29 cellular contexts compared by ENCODE assay signal in genomic region chr6:153780011-153780410, GRCh38.
"Had no signal": no experiment of that assay in that cellular context is flagged by ENCODE, and none has a peak within 500 bp of the region (broad histone marks: within the 10 kb centered on the region; RNA-seq: fewer than 3 reads in every experiment).

No MANE protein-coding gene starts in this region.

- H3K4me3 Mint-ChIP-seq: stimulated activated effector memory CD8-positive, alpha-beta T cell treated with anti-CD3 and anti-CD28 coated beads, Interleukin-12 subunit alpha, Interleukin-12 subunit beta, amount 100 ng/mL, for 72 hours; stimulated activated memory B cell treated with anti-CD40 and anti-IgM and Interleukin-4, amounts not matched to agents 10 μg/mL and 1 μg/mL and 100 μg/mL, for 72 hours; stimulated activated naive B cell treated with anti-CD40 and anti-IgM and Interleukin-4, amounts not matched to agents 10 μg/mL and 1 μg/mL and 100 μg/mL, for 72 hours; stimulated activated naive CD8-positive, alpha-beta T cell treated with anti-CD3 and anti-CD28 coated beads, Interleukin-15, amount 100 ng/mL, for 72 hours; stimulated activated naive CD8-positive, alpha-beta T cell treated with anti-CD3 and anti-CD28 coated beads, Interleukin-15, Interleukin-2, amounts not matched to agents 100 ng/mL and 50 ng/mL, for 24 hours; type B pancreatic cell had no signal

- H3K9me3 ChIP-seq: suprapubic skin, testis, thoracic aorta, thyroid gland, tibial artery, tibial nerve, transverse colon, upper lobe of right lung, uterus, vagina had no signal

- H3K27ac Mint-ChIP-seq: stimulated activated effector memory CD8-positive, alpha-beta T cell treated with anti-CD3 and anti-CD28 coated beads, Interleukin-12 subunit alpha, Interleukin-12 subunit beta, amount 100 ng/mL, for 72 hours; stimulated activated memory B cell treated with anti-CD40 and anti-IgM and Interleukin-4, amounts not matched to agents 10 μg/mL and 1 μg/mL and 100 μg/mL, for 72 hours; stimulated activated naive B cell treated with anti-CD40 and anti-IgM and Interleukin-4, amounts not matched to agents 10 μg/mL and 1 μg/mL and 100 μg/mL, for 72 hours; stimulated activated naive CD8-positive, alpha-beta T cell treated with anti-CD3 and anti-CD28 coated beads, Interleukin-15, amount 100 ng/mL, for 72 hours; stimulated activated naive CD8-positive, alpha-beta T cell treated with anti-CD3 and anti-CD28 coated beads, Interleukin-15, Interleukin-2, amounts not matched to agents 100 ng/mL and 50 ng/mL, for 24 hours; type B pancreatic cell had no signal

- H3K36me3 ChIP-seq: stomach, suprapubic skin, thoracic aorta, thyroid gland, tibial artery, tibial nerve, transverse colon, upper lobe of left lung, upper lobe of right lung, uterus, vagina had no signal

- ATAC-seq: stimulated activated effector memory CD8-positive, alpha-beta T cell treated with anti-CD3 and anti-CD28 coated beads, Interleukin-12 subunit alpha, Interleukin-12 subunit beta, amount 100 ng/mL, for 72 hours; stimulated activated memory B cell treated with anti-CD40 and anti-IgM and Interleukin-4, amounts not matched to agents 10 μg/mL and 1 μg/mL and 100 μg/mL, for 72 hours; stimulated activated naive B cell treated with anti-CD40 and anti-IgM and Interleukin-4, amounts not matched to agents 10 μg/mL and 1 μg/mL and 100 μg/mL, for 72 hours; stimulated activated naive CD8-positive, alpha-beta T cell treated with anti-CD3 and anti-CD28 coated beads, Interleukin-15, amount 100 ng/mL, for 72 hours; stimulated activated naive CD8-positive, alpha-beta T cell treated with anti-CD3 and anti-CD28 coated beads, Interleukin-15, Interleukin-2, amounts not matched to agents 100 U/mL and 50 U/mL, for 24 hours; upper lobe of right lung had no signal

- H3K27me3 Mint-ChIP-seq: stimulated activated memory B cell treated with anti-CD40 and anti-IgM and Interleukin-4, amounts not matched to agents 10 μg/mL and 1 μg/mL and 100 μg/mL, for 72 hours; stimulated activated naive B cell treated with anti-CD40 and anti-IgM and Interleukin-4, amounts not matched to agents 10 μg/mL and 1 μg/mL and 100 μg/mL, for 72 hours; stimulated activated naive CD8-positive, alpha-beta T cell treated with anti-CD3 and anti-CD28 coated beads, Interleukin-15, amount 100 ng/mL, for 72 hours; stimulated activated naive CD8-positive, alpha-beta T cell treated with anti-CD3 and anti-CD28 coated beads, Interleukin-15, Interleukin-2, amounts not matched to agents 100 ng/mL and 50 ng/mL, for 24 hours had no signal

- H3K27me3 ChIP-seq: stomach, suprapubic skin, testis, thyroid gland, tibial artery, tibial nerve, transverse colon, upper lobe of left lung, upper lobe of right lung, uterus, vagina had no signal

- H3K4me1 Mint-ChIP-seq: stimulated activated effector memory CD8-positive, alpha-beta T cell treated with anti-CD3 and anti-CD28 coated beads, Interleukin-12 subunit alpha, Interleukin-12 subunit beta, amount 100 ng/mL, for 72 hours; stimulated activated memory B cell treated with anti-CD40 and anti-IgM and Interleukin-4, amounts not matched to agents 10 μg/mL and 1 μg/mL and 100 μg/mL, for 72 hours; stimulated activated naive B cell treated with anti-CD40 and anti-IgM and Interleukin-4, amounts not matched to agents 10 μg/mL and 1 μg/mL and 100 μg/mL, for 72 hours; stimulated activated naive CD8-positive, alpha-beta T cell treated with anti-CD3 and anti-CD28 coated beads, Interleukin-15, amount 100 ng/mL, for 72 hours had no signal

- H3K4me1 ChIP-seq: stomach, suprapubic skin, testis, thyroid gland, tibial nerve, transverse colon, upper lobe of left lung, upper lobe of right lung, uterus, vagina had no signal

- H3K9me3 Mint-ChIP-seq: stimulated activated naive CD8-positive, alpha-beta T cell treated with anti-CD3 and anti-CD28 coated beads, Interleukin-15, Interleukin-2, amounts not matched to agents 100 ng/mL and 50 ng/mL, for 24 hours had no signal

- FAIRE-seq: urothelium cell line had no signal

- H3K4me3 ChIP-seq: stomach, suprapubic skin, testis, thoracic aorta, thyroid gland, tibial artery, tibial nerve, transverse colon, upper lobe of left lung, upper lobe of right lung, uterus, vagina had no signal

- H3K27ac ChIP-seq: stomach, suprapubic skin, testis, thoracic aorta, thyroid gland, tibial artery, tibial nerve, transverse colon, upper lobe of left lung, upper lobe of right lung, uterus, vagina had no signal

- DNase-seq: stimulated activated CD4-positive, alpha-beta T cell treated with anti-CD3 and anti-CD28 coated beads, Interleukin-2, amount 100 ng/mL, for 48 hours; stimulated activated CD4-positive, alpha-beta T cell treated with anti-CD3 and anti-CD28 coated beads, Interleukin-4, amount 100 ng/mL, for 1 hour; stimulated activated CD4-positive, alpha-beta T cell treated with anti-CD3 and anti-CD28 coated beads, Interleukin-4, amount 100 ng/mL, for 24 hours; stimulated activated CD4-positive, alpha-beta T cell treated with anti-CD3 and anti-CD28 coated beads, Interleukin-4, amount 100 ng/mL, for 4 hours; stimulated activated CD8-positive, alpha-beta memory T cell treated with anti-CD3 and anti-CD28 coated beads, Interleukin-4, amount 100 ng/mL, for 48 hours; stimulated activated naive B cell treated with anti-CD40 and anti-IgM and Interleukin-4, amounts not matched to agents 10 μg/mL and 1 μg/mL and 100 μg/mL, for 72 hours; stimulated activated naive CD4-positive, alpha-beta T cell; stimulated activated naive CD4-positive, alpha-beta T cell treated with Interleukin-2 at 50 U/mL for 16 hours; stimulated activated naive CD8-positive, alpha-beta T cell treated with anti-CD3 and anti-CD28 coated beads, Interleukin-15, amount 100 ng/mL, for 72 hours; stimulated activated naive CD8-positive, alpha-beta T cell treated with anti-CD3 and anti-CD28 coated beads, Interleukin-15, Interleukin-2, amounts not matched to agents 100 U/mL and 50 U/mL, for 24 hours; stomach; substantia nigra; testis; thyroid gland; tibial artery; transverse colon; trophoblast cell; upper lobe of left lung; upper lobe of right lung; uterus had no signal

- H3K36me3 Mint-ChIP-seq: stimulated activated effector memory CD8-positive, alpha-beta T cell treated with anti-CD3 and anti-CD28 coated beads, Interleukin-12 subunit alpha, Interleukin-12 subunit beta, amount 100 ng/mL, for 72 hours; stimulated activated memory B cell treated with anti-CD40 and anti-IgM and Interleukin-4, amounts not matched to agents 10 μg/mL and 1 μg/mL and 100 μg/mL, for 72 hours; stimulated activated naive B cell treated with anti-CD40 and anti-IgM and Interleukin-4, amounts not matched to agents 10 μg/mL and 1 μg/mL and 100 μg/mL, for 72 hours; type B pancreatic cell had no signal
